2 cellular contexts compared by ENCODE assay signal in genomic region chr6:137234505-137234863, GRCh38.
TF ChIP-seq lines count a peak whose summit lies in the region.

No MANE protein-coding gene starts in this region.

TF ChIP-seq in HCT116, 20 proteins besides CTCF, POLR2A, EP300 and RAD21:
- TF ChIP-seq JUND (IDR thresholded peaks at IDR 0.05) = peak; percentile 52
- peak; percentile 59 for TF ChIP-seq FOSL1 (IDR thresholded peaks at IDR 0.05; ENCODE audit: low read depth)
- no peak for TF ChIP-seq ATF3 (IDR thresholded peaks at IDR 0.05)
- TF ChIP-seq EGR1 (IDR thresholded peaks at IDR 0.05; ENCODE audit: low read depth) = peak; percentile 64
- TF ChIP-seq SRF (IDR thresholded peaks at IDR 0.05; ENCODE audit: low read depth) = peak; percentile 70
- TF ChIP-seq ZBTB33 (IDR thresholded peaks at IDR 0.05; ENCODE audit: extremely low read depth, insufficient replicate concordance, low read length) = no peak
- TF ChIP-seq EZH2 (IDR thresholded peaks at IDR 0.05) = no peak
- no peak for TF ChIP-seq ZNF274 (IDR thresholded peaks at IDR 0.05; ENCODE audit: low read depth, low read length)
- no peak for TF ChIP-seq POLR2AphosphoS5 (IDR thresholded peaks at IDR 0.05; ENCODE audit: low read depth, low read length)
TF ChIP-seq in HCT116: peak in this region for 4.

TF ChIP-seq in GM23338, 12 proteins besides CTCF, POLR2A, EP300 and RAD21:
- no peak for TF ChIP-seq ZNF114 (CRISPR knock-in tag; IDR thresholded peaks at IDR 0.05)
- no peak for TF ChIP-seq EZH2 (IDR thresholded peaks at IDR 0.05; ENCODE audit: low read depth, unreplicated experiment)
- no peak for TF ChIP-seq STAT1 (IDR thresholded peaks at IDR 0.05; ENCODE audit: unreplicated experiment)
- TF ChIP-seq EZH2phosphoT487 (IDR thresholded peaks at IDR 0.05; ENCODE audit: unreplicated experiment) = no peak
- TF ChIP-seq ETS1 (IDR thresholded peaks at IDR 0.05) = no peak
- no peak for TF ChIP-seq NANOG (IDR thresholded peaks at IDR 0.05; ENCODE audit: borderline replicate concordance)
- no peak for TF ChIP-seq ZNF331 (CRISPR knock-in tag; IDR thresholded peaks at IDR 0.05; ENCODE audit: low read depth)
- no peak for TF ChIP-seq REST (IDR thresholded peaks at IDR 0.05; ENCODE audit: unreplicated experiment)
- TF ChIP-seq CREB1 (CRISPR knock-in tag; IDR thresholded peaks at IDR 0.05; ENCODE audit: low read depth) = no peak
- TF ChIP-seq JUNB (IDR thresholded peaks at IDR 0.05; ENCODE audit: unreplicated experiment) = no peak
TF ChIP-seq in GM23338: peak in this region for 0.
